8 cellular contexts compared by ENCODE assay signal in the genomic region with DNA sequence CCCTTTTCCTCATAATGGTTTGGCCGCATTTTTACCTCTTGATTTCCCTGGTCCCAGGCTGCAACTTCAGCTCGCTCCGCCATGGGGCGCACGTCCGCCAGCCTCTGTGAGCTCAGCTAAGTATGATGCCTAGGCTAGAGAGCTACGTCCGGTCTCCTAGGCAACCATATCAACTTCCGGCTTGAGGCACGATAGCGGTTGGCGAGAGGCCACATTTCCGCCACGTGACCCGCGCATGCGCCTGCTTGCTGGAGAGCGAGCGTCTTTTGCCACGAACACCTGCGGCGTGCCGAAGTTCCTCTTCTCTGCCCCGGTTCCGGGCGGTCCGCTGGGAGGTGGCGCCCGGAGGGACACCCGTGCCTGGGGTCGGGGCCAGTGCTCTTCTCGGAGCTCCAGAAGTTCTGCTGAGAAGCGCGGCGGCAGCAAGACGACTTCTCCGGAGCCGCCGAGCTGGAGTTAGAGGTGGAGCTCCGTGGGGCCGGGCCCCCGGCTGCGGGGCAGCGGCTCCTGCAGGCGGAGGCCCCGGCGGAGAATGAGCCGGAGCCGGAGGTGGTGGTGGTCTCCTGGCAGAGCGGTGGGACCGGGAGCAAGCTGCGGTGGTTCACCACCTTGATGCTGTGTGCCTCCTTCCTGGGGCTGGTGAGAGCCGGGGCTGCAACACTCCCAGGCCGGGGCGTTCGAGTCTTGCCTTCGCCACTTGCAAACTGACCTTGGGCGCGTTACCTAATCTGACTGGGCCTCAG.
DNase-seq lines count a peak whose midpoint lies in the region; ATAC-seq, FAIRE-seq and TF ChIP-seq lines count a peak whose summit lies in the region.

No MANE protein-coding gene starts in this region.

- peaks cover 12% of the 10 kb centered on the region for H3K27me3 Mint-ChIP-seq in WTC11 (ENCODE audit: low read depth)
- peaks cover 11% of the 10 kb centered on the region for H3K27me3 Mint-ChIP-seq in central memory CD8-positive, alpha-beta T cell

- POLR2A ChIA-PET in WTC11 (lab: Charles Lee) = interaction anchor here (0.7 to 1.3 kb wide), 4 partner anchors 152 to 403 kb away, joined by 3 to 4 read pairs (median 3); a partner anchor contains a TSS

- DNase-seq in AG09309 (ENCODE audit: low read depth) (peak; percentile 98), NCI-H2227 (lab: John Stamatoyannopoulos, UW; ENCODE audit: unreplicated experiment) (peak; percentile 98), WTC11 (ENCODE audit: low spot score) (peak; percentile 97)
- peak; percentile 99 for DNase-seq in central memory CD8-positive, alpha-beta T cell (ENCODE audit: low spot score in 2 of 2)
- peak; percentile 98 for DNase-seq in stimulated activated CD4-positive, alpha-beta T cell treated with anti-CD3 and anti-CD28 coated beads, Interleukin-12 subunit alpha, Interleukin-12 subunit beta, amount 100 ng/mL, for 4 hours

- peak overlapping the region; percentile 82 for H3K4me3 ChIP-seq in AG09309 (ENCODE audit: control insufficient read depth, low read depth, low read length)

- peak overlapping the region; percentile 33 for H3K27ac Mint-ChIP-seq in WTC11
- peak overlapping the region; percentile 87 for H3K27ac Mint-ChIP-seq in central memory CD8-positive, alpha-beta T cell (ENCODE audit: low read depth)

- peak overlapping the region; percentile 74 for H3K4me3 Mint-ChIP-seq in WTC11
- peak overlapping the region; percentile 61 for H3K4me3 Mint-ChIP-seq in central memory CD8-positive, alpha-beta T cell

- CTCF ChIA-PET in WTC11 (lab: Charles Lee) = interaction anchor here (0.7 to 2.0 kb wide), 69 partner anchors 9 to 828 kb away, joined by 3 to 39 read pairs (median 4); a partner anchor contains a TSS

- peak; percentile 91 for TF ChIP-seq CTCF in AG09309 (IDR thresholded peaks at IDR 0.05; ENCODE audit: control insufficient read depth, insufficient read depth, low read depth, low read length, missing control alignments)
- peak; percentile 77 for TF ChIP-seq CTCF in WTC11 (IDR thresholded peaks at IDR 0.05)

- peak; percentile 91 for FAIRE-seq in islet of Langerhans (lab: Jason Lieb, UNC)

- peaks cover 10% of the 10 kb centered on the region for H3K36me3 Mint-ChIP-seq in WTC11
- H3K36me3 Mint-ChIP-seq in central memory CD8-positive, alpha-beta T cell (ENCODE audit: insufficient read depth) = peaks cover 12% of the 10 kb centered on the region

- no peaks in the 10 kb centered on the region for H3K9me3 Mint-ChIP-seq in WTC11
- no peaks in the 10 kb centered on the region for H3K9me3 Mint-ChIP-seq in central memory CD8-positive, alpha-beta T cell

- peaks cover 41% of the 10 kb centered on the region for H3K4me1 Mint-ChIP-seq in WTC11
- H3K4me1 Mint-ChIP-seq in central memory CD8-positive, alpha-beta T cell = peaks cover 8% of the 10 kb centered on the region

- peak; percentile 98 for ATAC-seq in GM18907 (IDR thresholded peaks at IDR 0.05; ENCODE audit: unreplicated experiment)
- ATAC-seq in HG03159 (IDR thresholded peaks at IDR 0.05; ENCODE audit: unreplicated experiment) = peak; percentile 98
- ATAC-seq in WTC11 = peak; percentile 96
- peak; percentile 97 for ATAC-seq in central memory CD8-positive, alpha-beta T cell (replicated peaks; ENCODE audit: extremely low read depth, poor library complexity, severe bottlenecking)

TF ChIP-seq in WTC11, 78 proteins besides CTCF, POLR2A, EP300 and RAD21 (continues in another document):
- TF ChIP-seq, protein P1, sequence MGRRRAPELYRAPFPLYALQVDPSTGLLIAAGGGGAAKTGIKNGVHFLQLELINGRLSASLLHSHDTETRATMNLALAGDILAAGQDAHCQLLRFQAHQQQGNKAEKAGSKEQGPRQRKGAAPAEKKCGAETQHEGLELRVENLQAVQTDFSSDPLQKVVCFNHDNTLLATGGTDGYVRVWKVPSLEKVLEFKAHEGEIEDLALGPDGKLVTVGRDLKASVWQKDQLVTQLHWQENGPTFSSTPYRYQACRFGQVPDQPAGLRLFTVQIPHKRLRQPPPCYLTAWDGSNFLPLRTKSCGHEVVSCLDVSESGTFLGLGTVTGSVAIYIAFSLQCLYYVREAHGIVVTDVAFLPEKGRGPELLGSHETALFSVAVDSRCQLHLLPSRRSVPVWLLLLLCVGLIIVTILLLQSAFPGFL (CRISPR knock-in tag; IDR thresholded peaks at IDR 0.05; ENCODE audit: borderline replicate concordance) = no peak
- TF ChIP-seq ATF1 (CRISPR knock-in tag; IDR thresholded peaks at IDR 0.05) (peak; percentile 86; the same call in 1 of the 2 replicates), ZNF671 (CRISPR knock-in tag; IDR thresholded peaks at IDR 0.05) (no peak), SOX15 (CRISPR knock-in tag; IDR thresholded peaks at IDR 0.05) (no peak), FOXK1 (CRISPR knock-in tag; IDR thresholded peaks at IDR 0.05) (peak; percentile 92), CREB1 (CRISPR knock-in tag; IDR thresholded peaks at IDR 0.05) (no peak), ZNF416 (CRISPR knock-in tag; IDR thresholded peaks at IDR 0.05) (no peak), PRRX2 (CRISPR knock-in tag; IDR thresholded peaks at IDR 0.05) (no peak), ZNF121 (CRISPR knock-in tag; IDR thresholded peaks at IDR 0.05) (no peak), FOXJ3 (CRISPR knock-in tag; IDR thresholded peaks at IDR 0.05; ENCODE audit: borderline replicate concordance) (no peak), NR3C1 (CRISPR knock-in tag; conservative IDR thresholded peaks at IDR 0.05; ENCODE audit: low read depth) (no peak), TCF7 (CRISPR knock-in tag; IDR thresholded peaks at IDR 0.05; ENCODE audit: low read depth) (no peak), SP1 (CRISPR knock-in tag; conservative IDR thresholded peaks at IDR 0.05) (peak; percentile 70; the same call in 1 of the 2 replicates), TP53 (CRISPR knock-in tag; IDR thresholded peaks at IDR 0.05) (no peak), GABPB1 (CRISPR knock-in tag; IDR thresholded peaks at IDR 0.05) (peak; percentile 83)
- TF ChIP-seq, protein P2, sequence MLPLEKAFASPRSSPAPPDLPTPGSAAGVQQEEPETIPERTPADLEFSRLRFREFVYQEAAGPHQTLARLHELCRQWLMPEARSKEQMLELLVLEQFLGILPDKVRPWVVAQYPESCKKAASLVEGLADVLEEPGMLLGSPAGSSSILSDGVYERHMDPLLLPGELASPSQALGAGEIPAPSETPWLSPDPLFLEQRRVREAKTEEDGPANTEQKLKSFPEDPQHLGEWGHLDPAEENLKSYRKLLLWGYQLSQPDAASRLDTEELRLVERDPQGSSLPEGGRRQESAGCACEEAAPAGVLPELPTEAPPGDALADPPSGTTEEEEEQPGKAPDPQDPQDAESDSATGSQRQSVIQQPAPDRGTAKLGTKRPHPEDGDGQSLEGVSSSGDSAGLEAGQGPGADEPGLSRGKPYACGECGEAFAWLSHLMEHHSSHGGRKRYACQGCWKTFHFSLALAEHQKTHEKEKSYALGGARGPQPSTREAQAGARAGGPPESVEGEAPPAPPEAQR (CRISPR knock-in tag; IDR thresholded peaks at IDR 0.05) = no peak
- TF ChIP-seq, protein P3, sequence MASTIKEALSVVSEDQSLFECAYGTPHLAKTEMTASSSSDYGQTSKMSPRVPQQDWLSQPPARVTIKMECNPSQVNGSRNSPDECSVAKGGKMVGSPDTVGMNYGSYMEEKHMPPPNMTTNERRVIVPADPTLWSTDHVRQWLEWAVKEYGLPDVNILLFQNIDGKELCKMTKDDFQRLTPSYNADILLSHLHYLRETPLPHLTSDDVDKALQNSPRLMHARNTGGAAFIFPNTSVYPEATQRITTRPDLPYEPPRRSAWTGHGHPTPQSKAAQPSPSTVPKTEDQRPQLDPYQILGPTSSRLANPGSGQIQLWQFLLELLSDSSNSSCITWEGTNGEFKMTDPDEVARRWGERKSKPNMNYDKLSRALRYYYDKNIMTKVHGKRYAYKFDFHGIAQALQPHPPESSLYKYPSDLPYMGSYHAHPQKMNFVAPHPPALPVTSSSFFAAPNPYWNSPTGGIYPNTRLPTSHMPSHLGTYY (CRISPR knock-in tag; IDR thresholded peaks at IDR 0.05) = no peak
- TF ChIP-seq, protein P4, sequence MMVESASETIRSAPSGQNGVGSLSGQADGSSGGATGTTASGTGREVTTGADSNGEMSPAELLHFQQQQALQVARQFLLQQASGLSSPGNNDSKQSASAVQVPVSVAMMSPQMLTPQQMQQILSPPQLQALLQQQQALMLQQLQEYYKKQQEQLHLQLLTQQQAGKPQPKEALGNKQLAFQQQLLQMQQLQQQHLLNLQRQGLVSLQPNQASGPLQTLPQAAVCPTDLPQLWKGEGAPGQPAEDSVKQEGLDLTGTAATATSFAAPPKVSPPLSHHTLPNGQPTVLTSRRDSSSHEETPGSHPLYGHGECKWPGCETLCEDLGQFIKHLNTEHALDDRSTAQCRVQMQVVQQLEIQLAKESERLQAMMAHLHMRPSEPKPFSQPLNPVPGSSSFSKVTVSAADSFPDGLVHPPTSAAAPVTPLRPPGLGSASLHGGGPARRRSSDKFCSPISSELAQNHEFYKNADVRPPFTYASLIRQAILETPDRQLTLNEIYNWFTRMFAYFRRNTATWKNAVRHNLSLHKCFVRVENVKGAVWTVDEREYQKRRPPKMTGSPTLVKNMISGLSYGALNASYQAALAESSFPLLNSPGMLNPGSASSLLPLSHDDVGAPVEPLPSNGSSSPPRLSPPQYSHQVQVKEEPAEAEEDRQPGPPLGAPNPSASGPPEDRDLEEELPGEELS (CRISPR knock-in tag; IDR thresholded peaks at IDR 0.05) = 0 out of 2 replicates have a peak, but pooled peaks have one; percentile 23
- TF ChIP-seq, protein P5, sequence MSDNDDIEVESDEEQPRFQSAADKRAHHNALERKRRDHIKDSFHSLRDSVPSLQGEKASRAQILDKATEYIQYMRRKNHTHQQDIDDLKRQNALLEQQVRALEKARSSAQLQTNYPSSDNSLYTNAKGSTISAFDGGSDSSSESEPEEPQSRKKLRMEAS (CRISPR knock-in tag; IDR thresholded peaks at IDR 0.05) = peak; percentile 94
- TF ChIP-seq, protein P6, sequence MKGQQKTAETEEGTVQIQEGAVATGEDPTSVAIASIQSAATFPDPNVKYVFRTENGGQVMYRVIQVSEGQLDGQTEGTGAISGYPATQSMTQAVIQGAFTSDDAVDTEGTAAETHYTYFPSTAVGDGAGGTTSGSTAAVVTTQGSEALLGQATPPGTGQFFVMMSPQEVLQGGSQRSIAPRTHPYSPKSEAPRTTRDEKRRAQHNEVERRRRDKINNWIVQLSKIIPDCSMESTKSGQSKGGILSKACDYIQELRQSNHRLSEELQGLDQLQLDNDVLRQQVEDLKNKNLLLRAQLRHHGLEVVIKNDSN (CRISPR knock-in tag; IDR thresholded peaks at IDR 0.05) = peak; percentile 100

Comparison
In these comparisons a context has a peak if more than half of its experiments do, and no peak if none do; other contexts are left out.
1. Peak in every context shown above with its lines: DNase-seq, ATAC-seq and H3K4me3 ChIP-seq.